Comparison of ENCODE assay signal across 10 cellular contexts in genomic region chr16:30458561-30459394, GRCh38.
A peak's percentile ranks its signal among the peaks of the same experiment; 100 is the strongest.
DNase-seq lines count a peak whose midpoint lies in the region; ATAC-seq, FAIRE-seq and TF ChIP-seq lines count a peak whose summit lies in the region.
"Had no signal": no experiment of that assay in that cellular context is flagged by ENCODE, and none has a peak within 500 bp of the region (broad histone marks: within the 10 kb centered on the region; RNA-seq: fewer than 3 reads in every experiment).

No MANE protein-coding gene starts in this region.

- H3K36me3 ChIP-seq in mucosa of rectum (ENCODE audit: control insufficient read depth in 2 of 2, insufficient read depth in 2 of 2, low read length in 2 of 2), result no peaks in the 10 kb centered on the region
- H3K36me3 ChIP-seq: thoracic aorta had no signal

- no peaks in the 10 kb centered on the region for H3K27me3 ChIP-seq in mucosa of rectum (ENCODE audit: control insufficient read depth in 2 of 2, insufficient read depth in 2 of 2, low read length in 2 of 2)

- POLR2A ChIA-PET in GM10248 (lab: Yijun Ruan, JAX), result interaction anchor here (1.0 to 1.7 kb wide), 5 partner anchors 10 to 99 kb away, joined by 3 to 12 read pairs (median 4); partner anchors contain the start of gene ZNF764

- CTCF ChIA-PET in GM10248 (lab: Yijun Ruan, JAX), result interaction anchor here (0.9 to 6.4 kb wide), 9 partner anchors 10 to 162 kb away, joined by 3 to 58 read pairs (median 3); partner anchors contain the start of genes DCTPP1, ITGAL, ZNF747 and ZNF764

- peak overlapping the region in 1 of 2 donors; percentile 37 for H3K4me3 ChIP-seq in mucosa of rectum (ENCODE audit: low read length in 2 of 2)
- H3K4me3 ChIP-seq: thoracic aorta had no signal

- H3K9me3 ChIP-seq in mucosa of rectum (ENCODE audit: control insufficient read depth in 2 of 2, low read length in 2 of 2), result no peaks in the 10 kb centered on the region
- H3K9me3 ChIP-seq: thoracic aorta had no signal

- peak overlapping the region in 1 of 2 donors; percentile 41 for H3K9ac ChIP-seq in mucosa of rectum (ENCODE audit: low read depth in 1 of 2, low read length in 2 of 2)

- peak; percentile 76 for ATAC-seq in GM21786 (IDR thresholded peaks at IDR 0.05; ENCODE audit: unreplicated experiment)

- peaks cover 5 to 9% of the 10 kb centered on the region in 2 donors for H3K4me1 ChIP-seq in mucosa of rectum (ENCODE audit: control insufficient read depth in 2 of 2, insufficient read depth in 2 of 2, low read length in 2 of 2)

- peak overlapping the region; percentile 2 to 71 for H3K27ac ChIP-seq in mucosa of rectum (ENCODE audit: low read depth in 2 of 2, low read length in 2 of 2)
- H3K27ac ChIP-seq: thoracic aorta had no signal

- FAIRE-seq in RCC 7860 (lab: Jason Lieb, UNC), result no peak
- FAIRE-seq: endothelial cell of umbilical vein had no signal

- TF ChIP-seq CTCF in GM10248 (IDR thresholded peaks at IDR 0.05; ENCODE audit: control extremely low read depth, extremely low read depth, low read depth, missing control alignments), result no peak

- DNase-seq in GM10248 (ENCODE audit: extremely low spot score) (peak; percentile 77), NAMALWA (ENCODE audit: low spot score) (peak; percentile 35), activated T-cell treated with anti-CD3 and anti-CD28 coated beads for 24 hours (ENCODE audit: low read depth) (peak; percentile 84), RCC 7860 (ENCODE audit: low spot score) (no peak), LoVo (ENCODE audit: low spot score) (no peak), HuH-7 (ENCODE audit: low spot score) (no peak)

Comparison
In these comparisons a context has a peak if more than half of its experiments do, and no peak if none do; other contexts are left out.
1. DNase-seq: peak in GM10248 (single experiment), NAMALWA (single experiment) and activated T-cell treated with anti-CD3 and anti-CD28 coated beads for 24 hours (single experiment); none in RCC 7860 (single experiment), LoVo (single experiment) and HuH-7 (single experiment).